Comparison of ENCODE assay signal across 1 cellular context in the genomic region with DNA sequence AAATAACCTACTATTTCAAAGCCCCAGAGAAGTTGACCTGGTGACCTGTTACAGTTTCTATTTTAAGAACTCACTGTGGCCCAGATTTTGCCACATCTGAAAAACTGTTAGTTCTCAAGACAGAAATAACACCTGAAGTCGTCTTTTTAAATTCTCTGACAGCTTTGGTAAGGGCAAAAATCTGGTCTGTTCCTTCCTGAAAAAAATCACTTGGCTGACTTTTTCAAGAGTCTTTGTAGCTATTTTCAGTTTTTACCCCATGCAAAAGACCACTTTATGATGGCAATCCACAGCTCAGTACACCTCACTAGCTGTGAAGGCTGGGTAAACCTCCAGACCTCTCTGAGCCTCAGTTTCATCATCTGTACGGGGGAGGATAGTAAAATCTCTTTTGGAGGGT.
A peak's percentile ranks its signal among the peaks of the same experiment; 100 is the strongest.
TF ChIP-seq lines count a peak whose summit lies in the region.

No MANE protein-coding gene starts in this region.

TF ChIP-seq in GM12878, 131 proteins besides CTCF, POLR2A, EP300 and RAD21 (continued from another document):
- TF ChIP-seq TBL1XR1 (IDR thresholded peaks at IDR 0.05; ENCODE audit: low read depth, low read length) = peak; percentile 69; the same call in 1 of the 2 replicates
- no peak for TF ChIP-seq SMAD1 (IDR thresholded peaks at IDR 0.05; ENCODE audit: low read depth, partially characterized antibody)
- no peak for TF ChIP-seq CHD1 (IDR thresholded peaks at IDR 0.05; ENCODE audit: low read depth, low read length)
- TF ChIP-seq, protein P1, sequence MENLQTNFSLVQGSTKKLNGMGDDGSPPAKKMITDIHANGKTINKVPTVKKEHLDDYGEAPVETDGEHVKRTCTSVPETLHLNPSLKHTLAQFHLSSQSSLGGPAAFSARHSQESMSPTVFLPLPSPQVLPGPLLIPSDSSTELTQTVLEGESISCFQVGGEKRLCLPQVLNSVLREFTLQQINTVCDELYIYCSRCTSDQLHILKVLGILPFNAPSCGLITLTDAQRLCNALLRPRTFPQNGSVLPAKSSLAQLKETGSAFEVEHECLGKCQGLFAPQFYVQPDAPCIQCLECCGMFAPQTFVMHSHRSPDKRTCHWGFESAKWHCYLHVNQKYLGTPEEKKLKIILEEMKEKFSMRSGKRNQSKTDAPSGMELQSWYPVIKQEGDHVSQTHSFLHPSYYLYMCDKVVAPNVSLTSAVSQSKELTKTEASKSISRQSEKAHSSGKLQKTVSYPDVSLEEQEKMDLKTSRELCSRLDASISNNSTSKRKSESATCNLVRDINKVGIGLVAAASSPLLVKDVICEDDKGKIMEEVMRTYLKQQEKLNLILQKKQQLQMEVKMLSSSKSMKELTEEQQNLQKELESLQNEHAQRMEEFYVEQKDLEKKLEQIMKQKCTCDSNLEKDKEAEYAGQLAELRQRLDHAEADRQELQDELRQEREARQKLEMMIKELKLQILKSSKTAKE (IDR thresholded peaks at IDR 0.05; ENCODE audit: low read depth, poor library complexity, severe bottlenecking) = peak; percentile 80
- TF ChIP-seq, protein P2, sequence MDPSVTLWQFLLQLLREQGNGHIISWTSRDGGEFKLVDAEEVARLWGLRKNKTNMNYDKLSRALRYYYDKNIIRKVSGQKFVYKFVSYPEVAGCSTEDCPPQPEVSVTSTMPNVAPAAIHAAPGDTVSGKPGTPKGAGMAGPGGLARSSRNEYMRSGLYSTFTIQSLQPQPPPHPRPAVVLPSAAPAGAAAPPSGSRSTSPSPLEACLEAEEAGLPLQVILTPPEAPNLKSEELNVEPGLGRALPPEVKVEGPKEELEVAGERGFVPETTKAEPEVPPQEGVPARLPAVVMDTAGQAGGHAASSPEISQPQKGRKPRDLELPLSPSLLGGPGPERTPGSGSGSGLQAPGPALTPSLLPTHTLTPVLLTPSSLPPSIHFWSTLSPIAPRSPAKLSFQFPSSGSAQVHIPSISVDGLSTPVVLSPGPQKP (IDR thresholded peaks at IDR 0.05; ENCODE audit: low read depth, low read length) = no peak
- TF ChIP-seq, protein P3, sequence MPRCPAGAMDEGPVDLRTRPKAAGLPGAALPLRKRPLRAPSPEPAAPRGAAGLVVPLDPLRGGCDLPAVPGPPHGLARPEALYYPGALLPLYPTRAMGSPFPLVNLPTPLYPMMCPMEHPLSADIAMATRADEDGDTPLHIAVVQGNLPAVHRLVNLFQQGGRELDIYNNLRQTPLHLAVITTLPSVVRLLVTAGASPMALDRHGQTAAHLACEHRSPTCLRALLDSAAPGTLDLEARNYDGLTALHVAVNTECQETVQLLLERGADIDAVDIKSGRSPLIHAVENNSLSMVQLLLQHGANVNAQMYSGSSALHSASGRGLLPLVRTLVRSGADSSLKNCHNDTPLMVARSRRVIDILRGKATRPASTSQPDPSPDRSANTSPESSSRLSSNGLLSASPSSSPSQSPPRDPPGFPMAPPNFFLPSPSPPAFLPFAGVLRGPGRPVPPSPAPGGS (IDR thresholded peaks at IDR 0.05; ENCODE audit: borderline replicate concordance, insufficient read depth, low read depth, low read length, poor library complexity, severe bottlenecking) = no peak
- TF ChIP-seq, protein P4, sequence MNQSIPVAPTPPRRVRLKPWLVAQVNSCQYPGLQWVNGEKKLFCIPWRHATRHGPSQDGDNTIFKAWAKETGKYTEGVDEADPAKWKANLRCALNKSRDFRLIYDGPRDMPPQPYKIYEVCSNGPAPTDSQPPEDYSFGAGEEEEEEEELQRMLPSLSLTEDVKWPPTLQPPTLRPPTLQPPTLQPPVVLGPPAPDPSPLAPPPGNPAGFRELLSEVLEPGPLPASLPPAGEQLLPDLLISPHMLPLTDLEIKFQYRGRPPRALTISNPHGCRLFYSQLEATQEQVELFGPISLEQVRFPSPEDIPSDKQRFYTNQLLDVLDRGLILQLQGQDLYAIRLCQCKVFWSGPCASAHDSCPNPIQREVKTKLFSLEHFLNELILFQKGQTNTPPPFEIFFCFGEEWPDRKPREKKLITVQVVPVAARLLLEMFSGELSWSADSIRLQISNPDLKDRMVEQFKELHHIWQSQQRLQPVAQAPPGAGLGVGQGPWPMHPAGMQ (IDR thresholded peaks at IDR 0.05; ENCODE audit: borderline replicate concordance) = no peak
- TF ChIP-seq TCF7 (IDR thresholded peaks at IDR 0.05; ENCODE audit: borderline replicate concordance) = peak; percentile 90
- no peak for TF ChIP-seq NRF1 (conservative IDR thresholded peaks at IDR 0.05; ENCODE audit: low read depth, low read length)
- TF ChIP-seq PAX5 (IDR thresholded peaks at IDR 0.05; ENCODE audit: borderline replicate concordance, low read depth, low read length) = no peak
- TF ChIP-seq CBX3 (IDR thresholded peaks at IDR 0.05; ENCODE audit: borderline replicate concordance, low read depth) = no peak
- TF ChIP-seq PML (IDR thresholded peaks at IDR 0.05; ENCODE audit: low read length) = no peak
- peak; percentile 22; the same call in 1 of the 2 replicates for TF ChIP-seq MTA2 (IDR thresholded peaks at IDR 0.05; ENCODE audit: low read depth)
- no peak for TF ChIP-seq ZZZ3 (IDR thresholded peaks at IDR 0.05; ENCODE audit: control insufficient read depth, insufficient read length, low read depth)
- TF ChIP-seq, protein P5, sequence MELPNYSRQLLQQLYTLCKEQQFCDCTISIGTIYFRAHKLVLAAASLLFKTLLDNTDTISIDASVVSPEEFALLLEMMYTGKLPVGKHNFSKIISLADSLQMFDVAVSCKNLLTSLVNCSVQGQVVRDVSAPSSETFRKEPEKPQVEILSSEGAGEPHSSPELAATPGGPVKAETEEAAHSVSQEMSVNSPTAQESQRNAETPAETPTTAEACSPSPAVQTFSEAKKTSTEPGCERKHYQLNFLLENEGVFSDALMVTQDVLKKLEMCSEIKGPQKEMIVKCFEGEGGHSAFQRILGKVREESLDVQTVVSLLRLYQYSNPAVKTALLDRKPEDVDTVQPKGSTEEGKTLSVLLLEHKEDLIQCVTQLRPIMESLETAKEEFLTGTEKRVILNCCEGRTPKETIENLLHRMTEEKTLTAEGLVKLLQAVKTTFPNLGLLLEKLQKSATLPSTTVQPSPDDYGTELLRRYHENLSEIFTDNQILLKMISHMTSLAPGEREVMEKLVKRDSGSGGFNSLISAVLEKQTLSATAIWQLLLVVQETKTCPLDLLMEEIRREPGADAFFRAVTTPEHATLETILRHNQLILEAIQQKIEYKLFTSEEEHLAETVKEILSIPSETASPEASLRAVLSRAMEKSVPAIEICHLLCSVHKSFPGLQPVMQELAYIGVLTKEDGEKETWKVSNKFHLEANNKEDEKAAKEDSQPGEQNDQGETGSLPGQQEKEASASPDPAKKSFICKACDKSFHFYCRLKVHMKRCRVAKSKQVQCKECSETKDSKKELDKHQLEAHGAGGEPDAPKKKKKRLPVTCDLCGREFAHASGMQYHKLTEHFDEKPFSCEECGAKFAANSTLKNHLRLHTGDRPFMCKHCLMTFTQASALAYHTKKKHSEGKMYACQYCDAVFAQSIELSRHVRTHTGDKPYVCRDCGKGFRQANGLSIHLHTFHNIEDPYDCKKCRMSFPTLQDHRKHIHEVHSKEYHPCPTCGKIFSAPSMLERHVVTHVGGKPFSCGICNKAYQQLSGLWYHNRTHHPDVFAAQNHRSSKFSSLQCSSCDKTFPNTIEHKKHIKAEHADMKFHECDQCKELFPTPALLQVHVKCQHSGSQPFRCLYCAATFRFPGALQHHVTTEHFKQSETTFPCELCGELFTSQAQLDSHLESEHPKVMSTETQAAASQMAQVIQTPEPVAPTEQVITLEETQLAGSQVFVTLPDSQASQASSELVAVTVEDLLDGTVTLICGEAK (IDR thresholded peaks at IDR 0.05; ENCODE audit: borderline replicate concordance) = no peak
- TF ChIP-seq CHD2 (IDR thresholded peaks at IDR 0.05; ENCODE audit: borderline replicate concordance, low read depth, low read length) = no peak
- TF ChIP-seq, protein P6, sequence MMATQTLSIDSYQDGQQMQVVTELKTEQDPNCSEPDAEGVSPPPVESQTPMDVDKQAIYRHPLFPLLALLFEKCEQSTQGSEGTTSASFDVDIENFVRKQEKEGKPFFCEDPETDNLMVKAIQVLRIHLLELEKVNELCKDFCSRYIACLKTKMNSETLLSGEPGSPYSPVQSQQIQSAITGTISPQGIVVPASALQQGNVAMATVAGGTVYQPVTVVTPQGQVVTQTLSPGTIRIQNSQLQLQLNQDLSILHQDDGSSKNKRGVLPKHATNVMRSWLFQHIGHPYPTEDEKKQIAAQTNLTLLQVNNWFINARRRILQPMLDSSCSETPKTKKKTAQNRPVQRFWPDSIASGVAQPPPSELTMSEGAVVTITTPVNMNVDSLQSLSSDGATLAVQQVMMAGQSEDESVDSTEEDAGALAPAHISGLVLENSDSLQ (IDR thresholded peaks at IDR 0.05) = no peak
- TF ChIP-seq NFXL1 (IDR thresholded peaks at IDR 0.05; ENCODE audit: borderline replicate concordance) = no peak
- no peak for TF ChIP-seq ESRRA (IDR thresholded peaks at IDR 0.05; ENCODE audit: low read length)
- peak; percentile 48; the same call in 1 of the 2 replicates for TF ChIP-seq CREB1 (IDR thresholded peaks at IDR 0.05; ENCODE audit: low read depth)
- TF ChIP-seq MYC (IDR thresholded peaks at IDR 0.05; ENCODE audit: insufficient read depth, insufficient read length, insufficient replicate concordance, low read length, severe bottlenecking) = no peak
- TF ChIP-seq, protein P7, sequence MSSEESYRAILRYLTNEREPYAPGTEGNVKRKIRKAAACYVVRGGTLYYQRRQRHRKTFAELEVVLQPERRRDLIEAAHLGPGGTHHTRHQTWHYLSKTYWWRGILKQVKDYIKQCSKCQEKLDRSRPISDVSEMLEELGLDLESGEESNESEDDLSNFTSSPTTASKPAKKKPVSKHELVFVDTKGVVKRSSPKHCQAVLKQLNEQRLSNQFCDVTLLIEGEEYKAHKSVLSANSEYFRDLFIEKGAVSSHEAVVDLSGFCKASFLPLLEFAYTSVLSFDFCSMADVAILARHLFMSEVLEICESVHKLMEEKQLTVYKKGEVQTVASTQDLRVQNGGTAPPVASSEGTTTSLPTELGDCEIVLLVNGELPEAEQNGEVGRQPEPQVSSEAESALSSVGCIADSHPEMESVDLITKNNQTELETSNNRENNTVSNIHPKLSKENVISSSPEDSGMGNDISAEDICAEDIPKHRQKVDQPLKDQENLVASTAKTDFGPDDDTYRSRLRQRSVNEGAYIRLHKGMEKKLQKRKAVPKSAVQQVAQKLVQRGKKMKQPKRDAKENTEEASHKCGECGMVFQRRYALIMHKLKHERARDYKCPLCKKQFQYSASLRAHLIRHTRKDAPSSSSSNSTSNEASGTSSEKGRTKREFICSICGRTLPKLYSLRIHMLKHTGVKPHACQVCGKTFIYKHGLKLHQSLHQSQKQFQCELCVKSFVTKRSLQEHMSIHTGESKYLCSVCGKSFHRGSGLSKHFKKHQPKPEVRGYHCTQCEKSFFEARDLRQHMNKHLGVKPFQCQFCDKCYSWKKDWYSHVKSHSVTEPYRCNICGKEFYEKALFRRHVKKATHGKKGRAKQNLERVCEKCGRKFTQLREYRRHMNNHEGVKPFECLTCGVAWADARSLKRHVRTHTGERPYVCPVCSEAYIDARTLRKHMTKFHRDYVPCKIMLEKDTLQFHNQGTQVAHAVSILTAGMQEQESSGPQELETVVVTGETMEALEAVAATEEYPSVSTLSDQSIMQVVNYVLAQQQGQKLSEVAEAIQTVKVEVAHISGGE (CRISPR knock-in tag; IDR thresholded peaks at IDR 0.05) = no peak
- TF ChIP-seq ZNF384 (IDR thresholded peaks at IDR 0.05; ENCODE audit: borderline replicate concordance, low read depth, low read length) = no peak
- no peak for TF ChIP-seq BMI1 (IDR thresholded peaks at IDR 0.05; ENCODE audit: borderline replicate concordance)
- TF ChIP-seq, protein P8, sequence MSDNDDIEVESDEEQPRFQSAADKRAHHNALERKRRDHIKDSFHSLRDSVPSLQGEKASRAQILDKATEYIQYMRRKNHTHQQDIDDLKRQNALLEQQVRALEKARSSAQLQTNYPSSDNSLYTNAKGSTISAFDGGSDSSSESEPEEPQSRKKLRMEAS (IDR thresholded peaks at IDR 0.05; ENCODE audit: low read depth, low read length) = no peak
